6 cellular contexts compared by ENCODE assay signal in genomic region chr16:23595246-23595950, GRCh38. TPM values are rescaled to one million over a fixed set of nuclear protein-coding genes. Genes with fewer than 3 reads are reported as not detected.
DNase-seq lines count a peak whose midpoint lies in the region; ATAC-seq and TF ChIP-seq lines count a peak whose summit lies in the region.

No MANE protein-coding gene starts in this region.

- no peaks in the 10 kb centered on the region for H3K9me3 ChIP-seq in OCI-LY1 (ENCODE audit: low read length)
- no peaks in the 10 kb centered on the region for H3K9me3 ChIP-seq in heart right ventricle
- no peaks in the 10 kb centered on the region for H3K9me3 ChIP-seq in tibial artery

- 14 to 18% methylated on average over 34 of the region's 34 CpGs for WGBS in heart right ventricle, 2 donors

- TF ChIP-seq CTCF in OCI-LY1 (IDR thresholded peaks at IDR 0.05; ENCODE audit: low read length) = no peak
- no peak for TF ChIP-seq CTCF in heart right ventricle (IDR thresholded peaks at IDR 0.05)
- TF ChIP-seq CTCF in tibial artery (IDR thresholded peaks at IDR 0.05) = no peak

- no peak overlapping the region for H2AFZ ChIP-seq in OCI-LY1 (ENCODE audit: low read length)

- DNase-seq in EH (ENCODE audit: low read depth) = peak; percentile 7
- DNase-seq in heart right ventricle = no peak
- DNase-seq in tibial artery = no peak
- DNase-seq in effector CD4-positive, alpha-beta T cell = no peak
- DNase-seq in SW 1271 (lab: John Stamatoyannopoulos, UW) = no peak

- no peak overlapping the region for H3K27ac ChIP-seq in OCI-LY1 (ENCODE audit: low read depth, low read length, poor library complexity, severe bottlenecking)
- H3K27ac ChIP-seq in heart right ventricle = peak overlapping the region; percentile 78 to 96 (median 94)
- peak overlapping the region; percentile 80 to 83 for H3K27ac ChIP-seq in tibial artery

- peak overlapping the region; percentile 94 for H3K9ac ChIP-seq in OCI-LY1 (ENCODE audit: low read length)

- H3K36me3 ChIP-seq in OCI-LY1 (ENCODE audit: insufficient read depth, low read length) (peaks cover 40% of the 10 kb centered on the region), heart right ventricle (peaks cover 0 to 44% (median 14%) of the 10 kb centered on the region in 9 donors), tibial artery (peaks cover 10 to 39% (median 21%) of the 10 kb centered on the region in 3 donors)

- H3K4me2 ChIP-seq in OCI-LY1 (ENCODE audit: low read length) = peak overlapping the region; percentile 99

- H3K4me1 ChIP-seq in OCI-LY1 (ENCODE audit: insufficient read depth, low read length, severe bottlenecking) (peaks cover 15% of the 10 kb centered on the region), heart right ventricle (peaks cover 7 to 46% (median 27%) of the 10 kb centered on the region in 9 donors), tibial artery (peaks cover 0 to 18% (median 14%) of the 10 kb centered on the region in 4 donors)

- no peaks in the 10 kb centered on the region for H3K9me2 ChIP-seq in OCI-LY1 (ENCODE audit: low read depth, low read length)

- peaks cover 45% of the 10 kb centered on the region for H3K79me2 ChIP-seq in OCI-LY1 (ENCODE audit: insufficient read depth, low read length)

- H3F3A ChIP-seq in OCI-LY1 (ENCODE audit: insufficient read depth, low read length) = no peaks in the 10 kb centered on the region

- H3K4me3 ChIP-seq in OCI-LY1 (ENCODE audit: low read depth, low read length, poor library complexity, severe bottlenecking) (peak overlapping the region; percentile 93), heart right ventricle (peak overlapping the region; percentile 55 to 100 (median 96)), tibial artery (peak overlapping the region; percentile 80 to 88)

- intact Hi-C loops in heart right ventricle (cut with DNase I) = loop anchor here in 2 of 10 donors (2.0 to 5.0 kb wide), 2 partner anchors 31 to 38 kb away; partner anchors contain the start of genes EARS2 (in 1 of the 2) and UBFD1 (in 1 of the 2)
- intact Hi-C loops in tibial artery (cut with DNase I; ENCODE audit: low total_unique reads) = loop anchor here (5.0 kb wide), 2 partner anchors 38 to 47 kb away; partner anchors contain the start of genes DCTN5, EARS2, PALB2 and UBFD1

- ATAC-seq in heart right ventricle = peak in 3 of 8 donors; percentile 10 to 19 (median 14)

- no peaks in the 10 kb centered on the region for H4K20me1 ChIP-seq in OCI-LY1 (ENCODE audit: insufficient read depth, low read length)

- no peaks in the 10 kb centered on the region for H3K27me3 ChIP-seq in OCI-LY1 (ENCODE audit: insufficient read depth, low read length)
- no peaks in the 10 kb centered on the region for H3K27me3 ChIP-seq in heart right ventricle
- no peaks in the 10 kb centered on the region for H3K27me3 ChIP-seq in tibial artery

RNA-seq across cellular contexts. Expression of gene NDUFAB1, which starts 0.7 kb away (rescaled TPM):
- 100 to 1,000 TPM; 338 to 592 (median 433) TPM for total RNA-seq in heart right ventricle
- 100 to 1,000 TPM; 211 to 422 TPM for polyA plus RNA-seq in heart right ventricle

RNA-seq across cellular contexts. Expression of gene UBFD1, which starts 37.9 kb away (rescaled TPM):
- total RNA-seq in heart right ventricle = 10 to 100 TPM; 40.1 to 77.3 (median 50.7) TPM
- polyA plus RNA-seq in heart right ventricle = 10 to 100 TPM; 12.4 to 20.6 TPM

RNA-seq across cellular contexts. Expression of gene EARS2, which starts 38.2 kb away (rescaled TPM):
- 10 to 100 TPM; 13.7 to 28.7 (median 21.6) TPM for total RNA-seq in heart right ventricle
- 10 to 100 TPM; 20.9 to 23.2 TPM for polyA plus RNA-seq in heart right ventricle

RNA-seq across cellular contexts. Expression of gene PALB2, which starts 45.7 kb away (rescaled TPM):
- 1 to 10 TPM; 2.5 to 6.1 (median 4.7) TPM for total RNA-seq in heart right ventricle
- polyA plus RNA-seq in heart right ventricle = 1 to 10 TPM; 3.4 to 8.6 TPM

RNA-seq across cellular contexts. Expression of gene DCTN5, which starts 45.9 kb away (rescaled TPM):
- total RNA-seq in heart right ventricle = 10 to 100 TPM; 36.9 to 50.4 (median 42.6) TPM
- polyA plus RNA-seq in heart right ventricle = 10 to 100 TPM in 1 of 2 donors, 1 to 10 TPM in 1; 5.9 to 17.5 TPM
